10 cellular contexts compared by ENCODE assay signal in genomic region chr1:15916417-15916816, GRCh38. TPM values are rescaled to one million over a fixed set of nuclear protein-coding genes. Genes with fewer than 3 reads are reported as not detected.
A peak's percentile ranks its signal among the peaks of the same experiment; 100 is the strongest.
DNase-seq lines count a peak whose midpoint lies in the region; ATAC-seq, FAIRE-seq and TF ChIP-seq lines count a peak whose summit lies in the region.
"Had no signal": no experiment of that assay in that cellular context is flagged by ENCODE, and none has a peak within 500 bp of the region (broad histone marks: within the 10 kb centered on the region; RNA-seq: fewer than 3 reads in every experiment).

No MANE protein-coding gene starts in this region.

- DNase-seq in activated CD8-positive, alpha-beta memory T cell treated with anti-CD3 and anti-CD28 coated beads for 24 hours: peak; percentile 50
- DNase-seq in activated CD8-positive, alpha-beta memory T cell treated with anti-CD3 and anti-CD28 coated beads, Interleukin-2, amount 50 U/mL, for 48 hours: no peak
- DNase-seq in RWPE1 (ENCODE audit: low spot score): no peak
- no peak for DNase-seq in esophagus muscularis mucosa (ENCODE audit: extremely low spot score)
- no peak for DNase-seq in stimulated activated effector memory CD8-positive, alpha-beta T cell treated with anti-CD3 and anti-CD28 coated beads, Interleukin-12 subunit alpha, Interleukin-12 subunit beta, amount 100 ng/mL, for 72 hours (ENCODE audit: low spot score in 2 of 2)
- no peak for DNase-seq in pons (ENCODE audit: low spot score)
- no peak for DNase-seq in frontal cortex (ENCODE audit: low spot score in 2 of 2)
- DNase-seq: testis had no signal

- CTCF ChIA-PET in RWPE1 (lab: Yijun Ruan, JAX): interaction anchor here (0.6 kb wide), 1 partner anchor 117 kb away, joined by 7 read pairs; no protein-coding TSS in a partner anchor

- H3K27me3 ChIP-seq in esophagus muscularis mucosa: no peaks in the 10 kb centered on the region
- H3K27me3 ChIP-seq: testis had no signal

- H3K36me3 ChIP-seq in esophagus muscularis mucosa: peaks cover 21 to 97% (median 64%) of the 10 kb centered on the region in 4 donors

- POLR2A ChIA-PET in RWPE1 (lab: Yijun Ruan, JAX; ENCODE audit: low non-redundant PET): interaction anchor here (0.7 kb wide), 1 partner anchor 80 kb away, joined by 3 read pairs; no protein-coding TSS in a partner anchor

- peak overlapping the region; percentile 55 for H3K4me3 Mint-ChIP-seq in stimulated activated effector memory CD8-positive, alpha-beta T cell treated with anti-CD3 and anti-CD28 coated beads, Interleukin-12 subunit alpha, Interleukin-12 subunit beta, amount 100 ng/mL, for 72 hours

- no peak for TF ChIP-seq EP300 in esophagus muscularis mucosa (IDR thresholded peaks at IDR 0.05)

- no peaks in the 10 kb centered on the region for H3K9me3 Mint-ChIP-seq in stimulated activated effector memory CD8-positive, alpha-beta T cell treated with anti-CD3 and anti-CD28 coated beads, Interleukin-12 subunit alpha, Interleukin-12 subunit beta, amount 100 ng/mL, for 72 hours

- H3K36me3 Mint-ChIP-seq in stimulated activated effector memory CD8-positive, alpha-beta T cell treated with anti-CD3 and anti-CD28 coated beads, Interleukin-12 subunit alpha, Interleukin-12 subunit beta, amount 100 ng/mL, for 72 hours: peaks cover 99% of the 10 kb centered on the region

- TF ChIP-seq POLR2A in esophagus muscularis mucosa (IDR thresholded peaks at IDR 0.05; ENCODE audit: low read depth): no peak

- H3K9me3 ChIP-seq in esophagus muscularis mucosa: no peaks in the 10 kb centered on the region
- H3K9me3 ChIP-seq: HAP-1, testis had no signal

- peak overlapping the region in 2 of 4 donors; percentile 22 to 24 for H3K4me3 ChIP-seq in esophagus muscularis mucosa
- H3K4me3 ChIP-seq: HAP-1, testis had no signal

- H3K4me1 ChIP-seq in esophagus muscularis mucosa: peaks cover 3 to 30% (median 17%) of the 10 kb centered on the region in 4 donors
- H3K4me1 ChIP-seq: HAP-1, testis had no signal

- WGBS in esophagus muscularis mucosa: 55% methylated on average over 4 of the region's 4 CpGs

- peaks cover 36% of the 10 kb centered on the region for H3K4me1 Mint-ChIP-seq in stimulated activated effector memory CD8-positive, alpha-beta T cell treated with anti-CD3 and anti-CD28 coated beads, Interleukin-12 subunit alpha, Interleukin-12 subunit beta, amount 100 ng/mL, for 72 hours

- ATAC-seq in stimulated activated effector memory CD8-positive, alpha-beta T cell treated with anti-CD3 and anti-CD28 coated beads, Interleukin-12 subunit alpha, Interleukin-12 subunit beta, amount 100 ng/mL, for 72 hours: peak; percentile 52
- no peak for ATAC-seq in GM18873 (IDR thresholded peaks at IDR 0.05; ENCODE audit: low FRiP score, unreplicated experiment)

- TF ChIP-seq CTCF in RWPE1 (conservative IDR thresholded peaks at IDR 0.05; ENCODE audit: low read depth) (no peak), esophagus muscularis mucosa (IDR thresholded peaks at IDR 0.05) (no peak)

- intact Hi-C loops in esophagus muscularis mucosa (cut with DNase I): no loop called here

- no peak for FAIRE-seq in frontal cortex (lab: Jason Lieb, UNC)

- H3K27ac ChIP-seq in RWPE1 (peak overlapping the region; percentile 82), esophagus muscularis mucosa (replicated peaks in 1 of 4) (peak overlapping the region; percentile 15 to 61 (median 40))
- H3K27ac ChIP-seq: testis had no signal

- H3K27ac Mint-ChIP-seq in stimulated activated effector memory CD8-positive, alpha-beta T cell treated with anti-CD3 and anti-CD28 coated beads, Interleukin-12 subunit alpha, Interleukin-12 subunit beta, amount 100 ng/mL, for 72 hours: peak overlapping the region; percentile 82

RNA-seq across cellular contexts. Expression of gene ZBTB17, which starts 59.5 kb away (rescaled TPM):
- total RNA-seq in esophagus muscularis mucosa (10 to 100 TPM; 29.5 to 40.8 (median 34.6) TPM), frontal cortex (46.9 TPM)
